In genomic region chr9:114483499-114483898, GRCh38 we compare ENCODE assay signal across 18 cellular contexts.
"Had no signal": no experiment of that assay in that cellular context is flagged by ENCODE, and none has a peak within 500 bp of the region (broad histone marks: within the 10 kb centered on the region; RNA-seq: fewer than 3 reads in every experiment).

No MANE protein-coding gene starts in this region.

- H3K27me3 ChIP-seq: gastroesophageal sphincter, neural progenitor cell, suprapubic skin, transverse colon, vagina had no signal

- H3K4me3 ChIP-seq: gastroesophageal sphincter, heart right ventricle, mucosa of descending colon, neural progenitor cell, suprapubic skin, transverse colon, vagina had no signal

- H3K27ac ChIP-seq: gastroesophageal sphincter, heart right ventricle, neural progenitor cell, suprapubic skin, transverse colon, vagina had no signal

- H3K36me3 ChIP-seq: gastroesophageal sphincter, heart right ventricle, neural progenitor cell, suprapubic skin, transverse colon, vagina had no signal

- H2AFZ ChIP-seq: neural progenitor cell had no signal

- H3K9me3 ChIP-seq: gastroesophageal sphincter, heart right ventricle, mucosa of descending colon, suprapubic skin, transverse colon, vagina had no signal

- H3K9ac ChIP-seq: neural progenitor cell had no signal

- DNase-seq: activated CD4-positive, alpha-beta T cell treated with anti-CD3 and anti-CD28 coated beads, Interleukin-2, amount 10 ng/mL, durations not matched to agents 7 days and 5 days; activated naive CD8-positive, alpha-beta T cell treated with anti-CD3 and anti-CD28 coated beads, Interleukin-2, amount 10 ng/mL, durations not matched to agents 7 days and 5 days; anterior cingulate cortex; cortex of kidney; heart right ventricle; kidney glomerular epithelial cell; left ventricle myocardium superior; mucosa of descending colon; naive B cell; stimulated activated CD4-positive, alpha-beta T cell treated with anti-CD3 and anti-CD28 coated beads, Interleukin-12 subunit alpha, Interleukin-12 subunit beta, amount 100 ng/mL, for 4 hours; stimulated activated naive CD8-positive, alpha-beta T cell treated with anti-CD3 and anti-CD28 coated beads, Interleukin-15, amount 100 ng/mL, for 72 hours; T-cell; T-helper 9 cell; transverse colon had no signal

- H3K4me2 ChIP-seq: neural progenitor cell had no signal

- H3K4me1 ChIP-seq: vagina had no signal
